In genomic region chr10:87504667-87505365, GRCh38 we compare ENCODE assay signal across 8 cellular contexts. TPM values are rescaled to one million over a fixed set of nuclear protein-coding genes. Genes with fewer than 3 reads are reported as not detected.
A peak's percentile ranks its signal among the peaks of the same experiment; 100 is the strongest.
DNase-seq lines count a peak whose midpoint lies in the region; ATAC-seq and TF ChIP-seq lines count a peak whose summit lies in the region.

A gene with protein sequence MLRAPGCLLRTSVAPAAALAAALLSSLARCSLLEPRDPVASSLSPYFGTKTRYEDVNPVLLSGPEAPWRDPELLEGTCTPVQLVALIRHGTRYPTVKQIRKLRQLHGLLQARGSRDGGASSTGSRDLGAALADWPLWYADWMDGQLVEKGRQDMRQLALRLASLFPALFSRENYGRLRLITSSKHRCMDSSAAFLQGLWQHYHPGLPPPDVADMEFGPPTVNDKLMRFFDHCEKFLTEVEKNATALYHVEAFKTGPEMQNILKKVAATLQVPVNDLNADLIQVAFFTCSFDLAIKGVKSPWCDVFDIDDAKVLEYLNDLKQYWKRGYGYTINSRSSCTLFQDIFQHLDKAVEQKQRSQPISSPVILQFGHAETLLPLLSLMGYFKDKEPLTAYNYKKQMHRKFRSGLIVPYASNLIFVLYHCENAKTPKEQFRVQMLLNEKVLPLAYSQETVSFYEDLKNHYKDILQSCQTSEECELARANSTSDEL (plus strand): TSS chr10:87504893. CDS start chr10:87504916, 23 bp downstream.

- H3K36me3 ChIP-seq in Panc1 (ENCODE audit: control insufficient read depth, insufficient read depth, low read length), result peaks cover 20% of the 10 kb centered on the region
- H3K36me3 ChIP-seq in esophagus squamous epithelium, result peaks cover 0 to 13% (median 0%) of the 10 kb centered on the region in 3 donors
- peaks cover 0 to 4% of the 10 kb centered on the region in 2 donors for H3K36me3 ChIP-seq in muscle layer of duodenum (ENCODE audit: control insufficient read depth in 1 of 2, insufficient read depth in 2 of 2, low read length in 2 of 2)

- H3K27ac ChIP-seq in Panc1 (ENCODE audit: low read length), result peak within 1 kb of the TSS; percentile 99
- peak within 1 kb of the TSS; percentile 76 to 89 (median 84) for H3K27ac ChIP-seq in esophagus squamous epithelium
- H3K27ac ChIP-seq in muscle layer of duodenum (ENCODE audit: low read length), result peak within 1 kb of the TSS; percentile 89

- no peaks in the 10 kb centered on the region for H3K27me3 Mint-ChIP-seq in stimulated activated memory B cell treated with anti-CD40 and anti-IgM and Interleukin-4, amounts not matched to agents 10 μg/mL and 1 μg/mL and 100 μg/mL, for 72 hours

- H3K9me3 Mint-ChIP-seq in stimulated activated memory B cell treated with anti-CD40 and anti-IgM and Interleukin-4, amounts not matched to agents 10 μg/mL and 1 μg/mL and 100 μg/mL, for 72 hours, result no peaks in the 10 kb centered on the region

- intact Hi-C loops in Panc1 (cut with micrococcal nuclease; ENCODE audit: unreplicated experiment) (no loop called here), esophagus squamous epithelium (cut with DNase I) (no loop called here)

- H3K9me3 ChIP-seq in Panc1 (ENCODE audit: control insufficient read depth, insufficient read depth, low read depth, low read length), result no peaks in the 10 kb centered on the region
- H3K9me3 ChIP-seq in esophagus squamous epithelium, result no peaks in the 10 kb centered on the region
- H3K9me3 ChIP-seq in muscle layer of duodenum (ENCODE audit: control insufficient read depth in 1 of 2, low read length in 2 of 2), result no peaks in the 10 kb centered on the region

- H3K27me3 ChIP-seq in Panc1 (ENCODE audit: control insufficient read depth, insufficient read depth, low read length) (no peaks in the 10 kb centered on the region), esophagus squamous epithelium (peaks cover 0 to 19% (median 0%) of the 10 kb centered on the region in 4 donors), muscle layer of duodenum (ENCODE audit: low read depth, low read length) (no peaks in the 10 kb centered on the region)

- WGBS in esophagus squamous epithelium, 2 donors, result 0% methylated on average over 4 of the region's 71 CpGs; no CpG with 5 or more reads in 1 of the 2 donors

- H3K4me1 ChIP-seq in Panc1 (ENCODE audit: control insufficient read depth, insufficient read depth, low read length), result peaks cover 28% of the 10 kb centered on the region
- peaks cover 4 to 36% (median 6%) of the 10 kb centered on the region in 3 donors for H3K4me1 ChIP-seq in esophagus squamous epithelium
- peaks cover 5 to 17% of the 10 kb centered on the region in 2 donors for H3K4me1 ChIP-seq in muscle layer of duodenum (ENCODE audit: control insufficient read depth in 1 of 2, insufficient read depth in 2 of 2, low read length in 2 of 2)

- CTCF ChIA-PET in Panc1 (lab: Charles Lee), result interaction anchor here (1.0 kb wide), 1 partner anchor 290 kb away, joined by 4 read pairs; no protein-coding TSS in a partner anchor

- H3K4me1 Mint-ChIP-seq in stimulated activated memory B cell treated with anti-CD40 and anti-IgM and Interleukin-4, amounts not matched to agents 10 μg/mL and 1 μg/mL and 100 μg/mL, for 72 hours, result peaks cover 16% of the 10 kb centered on the region

- TF ChIP-seq POLR2A in esophagus squamous epithelium (IDR thresholded peaks at IDR 0.05), result peak in 2 of 4 donors; percentile 23 to 57

- TF ChIP-seq CTCF in Panc1 (IDR thresholded peaks at IDR 0.05) (no peak), esophagus squamous epithelium (IDR thresholded peaks at IDR 0.05) (no peak)

- in situ Hi-C loops in Panc1 (cut with HindIII; ENCODE audit: low pct_unique_long_range_greater_than_20kb, low sequenced_read_pairs), result no loop called here

- POLR2A ChIA-PET in Panc1 (lab: Charles Lee), result interaction anchor here (0.8 kb wide), 1 partner anchor 257 kb away, joined by 5 read pairs; no protein-coding TSS in a partner anchor

- peak within 1 kb of the TSS; percentile 85 for H3K27ac Mint-ChIP-seq in stimulated activated memory B cell treated with anti-CD40 and anti-IgM and Interleukin-4, amounts not matched to agents 10 μg/mL and 1 μg/mL and 100 μg/mL, for 72 hours

- DNase-seq in DMS153 (lab: John Stamatoyannopoulos, UW) (peak; percentile 59), HUDEP-2 (lab: John Stamatoyannopoulos, UW; ENCODE audit: unreplicated experiment in 76 of 76) (peak in 75 of 76 experiments; percentile 46 to 93 (median 83)), Panc1 (ENCODE audit: low read depth, low spot score) (no peak), activated T-helper 1 cell treated with Interleukin-2 at 50 U/mL for 16 hours (ENCODE audit: low read depth) (peak; percentile 55), esophagus squamous epithelium (lab: John Stamatoyannopoulos, UW) (peak; percentile 4)

- peak within 1 kb of the TSS; percentile 91 to 96 for H3K4me3 ChIP-seq in Panc1 (ENCODE audit: low read depth in 2 of 2, low read length in 2 of 2)
- peak within 1 kb of the TSS; percentile 66 to 87 (median 76) for H3K4me3 ChIP-seq in esophagus squamous epithelium
- H3K4me3 ChIP-seq in muscle layer of duodenum (ENCODE audit: low read depth in 1 of 2, low read length in 2 of 2), result peak within 1 kb of the TSS; percentile 91 to 98

- H3K36me3 Mint-ChIP-seq in stimulated activated memory B cell treated with anti-CD40 and anti-IgM and Interleukin-4, amounts not matched to agents 10 μg/mL and 1 μg/mL and 100 μg/mL, for 72 hours, result peaks cover 7% of the 10 kb centered on the region

- peak within 1 kb of the TSS; percentile 88 for H3K4me3 Mint-ChIP-seq in stimulated activated memory B cell treated with anti-CD40 and anti-IgM and Interleukin-4, amounts not matched to agents 10 μg/mL and 1 μg/mL and 100 μg/mL, for 72 hours

- BruUV-seq in Panc1 (replicated peaks; lab: Mats Ljungman, UMichigan), result no TSS peak

- ATAC-seq in GM21390 (IDR thresholded peaks at IDR 0.05; ENCODE audit: unreplicated experiment), result peak; percentile 88
- ATAC-seq in Panc1, result peak; percentile 99
- ATAC-seq in stimulated activated memory B cell treated with anti-CD40 and anti-IgM and Interleukin-4, amounts not matched to agents 10 μg/mL and 1 μg/mL and 100 μg/mL, for 72 hours, result peak; percentile 97

RNA-seq across cellular contexts. Expression of the gene that starts here (rescaled TPM):
- total RNA-seq in Panc1 (2021; ENCODE audit: unreplicated experiment) (37.0 TPM), esophagus squamous epithelium (1 to 10 TPM; 2.3 to 9.4 (median 6.9) TPM)
- 27.6 TPM for polyA plus RNA-seq in Panc1 (2012; ENCODE audit: insufficient read length)
